ENCODE assay signal across 18 cellular contexts in genomic region chr6:77857421-77857820, GRCh38.
A peak's percentile ranks its signal among the peaks of the same experiment; 100 is the strongest.
DNase-seq lines count a peak whose midpoint lies in the region.
"Had no signal": no experiment of that assay in that cellular context is flagged by ENCODE, and none has a peak within 500 bp of the region (broad histone marks: within the 10 kb centered on the region; RNA-seq: fewer than 3 reads in every experiment).

No MANE protein-coding gene starts in this region.

- in situ Hi-C loops in G401 (cut with HindIII; ENCODE audit: low sequenced_read_pairs), result no loop called here

- DNase-seq in SK-N-DZ (ENCODE audit: low spot score) (peak; percentile 90), myocyte (ENCODE audit: low read depth) (peak; percentile 9), retina (peak; percentile 68), D341Med (ENCODE audit: low spot score) (no peak), G401 (ENCODE audit: low spot score) (no peak)
- DNase-seq in activated naive CD4-positive, alpha-beta T cell treated with Interleukin-2 at 50 U/mL for 16 hours, result no peak
- DNase-seq: AML-193; Caco-2; Calu3; CD4-positive, alpha-beta T cell; CD8-positive, alpha-beta T cell; DMS 273 treated with DMSO at 0.1 percent for 48 hours; DMS153; DMS53; DMS79; DND-41; EL; GF-D8 had no signal

Comparison
In these comparisons a context has a peak if more than half of its experiments do, and no peak if none do; other contexts are left out.
1. DNase-seq: peak in SK-N-DZ (single experiment), myocyte (single experiment) and retina (single experiment); none in D341Med (single experiment), activated naive CD4-positive, alpha-beta T cell treated with Interleukin-2 at 50 U/mL for 16 hours (single experiment) and G401 (single experiment).